ENCODE assay signal across 14 cellular contexts in the genomic region with DNA sequence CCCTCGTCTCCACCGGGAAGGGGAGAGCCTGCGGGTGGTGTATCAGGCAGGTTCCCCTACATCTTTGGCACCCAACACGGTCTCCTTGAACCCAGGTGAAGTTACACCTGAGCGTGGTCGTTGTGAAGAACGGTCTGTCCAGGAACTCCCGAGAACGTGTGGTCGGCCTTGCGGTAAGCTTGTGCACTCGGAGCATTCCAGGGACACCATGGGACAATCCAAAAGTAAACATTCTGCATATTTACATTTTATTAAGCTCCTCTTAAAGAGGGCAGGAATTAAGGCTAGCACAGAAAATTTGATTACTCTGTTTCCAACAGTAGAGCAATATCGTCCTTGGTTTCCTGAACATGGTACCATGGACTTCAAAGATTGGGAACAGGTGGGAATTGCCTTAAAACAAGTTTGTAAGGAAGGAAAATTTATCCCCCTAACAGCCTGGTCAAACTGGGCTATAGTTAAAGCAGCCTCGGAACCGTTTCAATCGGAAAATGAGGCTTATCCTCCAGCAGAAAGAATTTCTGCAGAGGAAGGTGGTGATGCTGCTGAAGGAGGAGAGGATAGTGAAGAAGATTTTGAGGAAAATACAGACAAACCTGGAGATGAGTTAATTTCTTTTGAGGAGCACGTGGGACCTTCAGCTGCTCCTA. TPM values are rescaled to one million over a fixed set of nuclear protein-coding genes. Genes with fewer than 3 reads are reported as not detected.
A peak's percentile ranks its signal among the peaks of the same experiment; 100 is the strongest.
DNase-seq lines count a peak whose midpoint lies in the region; ATAC-seq and TF ChIP-seq lines count a peak whose summit lies in the region.
"Had no signal": no experiment of that assay in that cellular context is flagged by ENCODE, and none has a peak within 500 bp of the region (broad histone marks: within the 10 kb centered on the region; RNA-seq: fewer than 3 reads in every experiment).

No MANE protein-coding gene starts in this region.

- H3K36me3 ChIP-seq in mammary epithelial cell (ENCODE audit: insufficient read depth, low read length), result no peaks in the 10 kb centered on the region
- no peaks in the 10 kb centered on the region for H3K36me3 ChIP-seq in mesodermal cell (ENCODE audit: control insufficient read depth, insufficient read depth, low read length)
- no peaks in the 10 kb centered on the region for H3K36me3 ChIP-seq in upper lobe of right lung
- H3K36me3 ChIP-seq: heart right ventricle had no signal

- WGBS in mammary epithelial cell (ENCODE audit: low coverage, missing lambda C conversion rate), result 86% methylated on average over 13 of the region's 17 CpGs
- WGBS in mesodermal cell (ENCODE audit: insufficient coverage in 2 of 2), 2 experiments, result 93 to 95% methylated on average over 14 to 16 of the region's 17 CpGs

- intact Hi-C loops in MCF 10A (cut with micrococcal nuclease) (loop anchor here (1.0 to 5.0 kb wide), 5 partner anchors 41 to 314 kb away; no protein-coding TSS in a partner anchor), mammary epithelial cell (cut with micrococcal nuclease) (loop anchor here (1.0 to 2.0 kb wide), 9 partner anchors 16 to 424 kb away; a partner anchor contains a TSS), upper lobe of right lung (cut with DNase I) (no loop called here)

- no peak overlapping the region for H3K4me2 ChIP-seq in mammary epithelial cell (ENCODE audit: insufficient read depth, low read depth, low read length)

- H3K9me3 Mint-ChIP-seq in MCF 10A (ENCODE audit: unreplicated experiment) (no peaks in the 10 kb centered on the region), chondrocyte (ENCODE audit: low read depth) (no peaks in the 10 kb centered on the region)
- H3K9me3 Mint-ChIP-seq in activated T-cell treated with anti-CD3 and anti-CD28 coated beads, Interleukin-2, amount 50 U/mL, for 72 hours, result no peaks in the 10 kb centered on the region
- H3K9me3 Mint-ChIP-seq: neural crest cell; stimulated activated naive CD8-positive, alpha-beta T cell treated with anti-CD3 and anti-CD28 coated beads, Interleukin-15, Interleukin-2, amounts not matched to agents 100 ng/mL and 50 ng/mL, for 24 hours had no signal

- H3K27ac Mint-ChIP-seq in MCF 10A (ENCODE audit: low read depth, unreplicated experiment) (peak overlapping the region; percentile 62), chondrocyte (ENCODE audit: unreplicated experiment) (no peak overlapping the region)
- H3K27ac Mint-ChIP-seq in activated T-cell treated with anti-CD3 and anti-CD28 coated beads, Interleukin-2, amount 50 U/mL, for 72 hours, result no peak overlapping the region
- H3K27ac Mint-ChIP-seq: stimulated activated naive CD8-positive, alpha-beta T cell treated with anti-CD3 and anti-CD28 coated beads, Interleukin-15, Interleukin-2, amounts not matched to agents 100 ng/mL and 50 ng/mL, for 24 hours had no signal

- H3K27ac ChIP-seq in mammary epithelial cell (ENCODE audit: insufficient read depth, low read depth, low read length), result no peak overlapping the region
- no peak overlapping the region for H3K27ac ChIP-seq in mesodermal cell (ENCODE audit: low read depth, low read length, severe bottlenecking)
- H3K27ac ChIP-seq in upper lobe of right lung, result peak overlapping the region; percentile 53

- DNase-seq in MCF 10A (ENCODE audit: unreplicated experiment), result no peak
- no peak for DNase-seq in mammary epithelial cell
- peak; percentile 52 for DNase-seq in chondrocyte (ENCODE audit: low spot score)
- DNase-seq in upper lobe of right lung, result peak; percentile 63
- DNase-seq in NCI-H1694 treated with DMSO at 0.1 percent for 48 hours (lab: John Stamatoyannopoulos, UW), result no peak
- DNase-seq in activated T-cell treated with anti-CD3 and anti-CD28 coated beads, Interleukin-2, amount 50 U/mL, for 72 hours, result no peak
- DNase-seq in NCI-H1092 treated with DMSO at 0.1 percent for 48 hours (lab: John Stamatoyannopoulos, UW), result no peak
- DNase-seq: heart right ventricle had no signal

- H4K20me1 ChIP-seq in mammary epithelial cell (ENCODE audit: insufficient read depth, low read length), result no peaks in the 10 kb centered on the region

- POLR2A ChIA-PET in MCF 10A (lab: Yijun Ruan, JAX), result interaction anchor here (1.1 to 3.4 kb wide), 7 partner anchors 16 to 232 kb away, joined by 3 to 25 read pairs (median 6); a partner anchor contains a TSS

- no peaks in the 10 kb centered on the region for H3K9me3 ChIP-seq in mammary epithelial cell (replicated peaks; ENCODE audit: insufficient read depth, low read length)
- no peaks in the 10 kb centered on the region for H3K9me3 ChIP-seq in mesodermal cell (ENCODE audit: control insufficient read depth, low read length)
- H3K9me3 ChIP-seq in upper lobe of right lung, result no peaks in the 10 kb centered on the region
- H3K9me3 ChIP-seq: heart right ventricle had no signal

- no peak overlapping the region for H3K4me3 Mint-ChIP-seq in MCF 10A (ENCODE audit: unreplicated experiment)
- no peak overlapping the region for H3K4me3 Mint-ChIP-seq in chondrocyte (ENCODE audit: unreplicated experiment)
- H3K4me3 Mint-ChIP-seq in activated T-cell treated with anti-CD3 and anti-CD28 coated beads, Interleukin-2, amount 50 U/mL, for 72 hours, result no peak overlapping the region
- H3K4me3 Mint-ChIP-seq: neural crest cell; stimulated activated naive CD8-positive, alpha-beta T cell treated with anti-CD3 and anti-CD28 coated beads, Interleukin-15, Interleukin-2, amounts not matched to agents 100 ng/mL and 50 ng/mL, for 24 hours had no signal

- H3K27me3 Mint-ChIP-seq in MCF 10A (ENCODE audit: insufficient read depth, unreplicated experiment) (peaks cover 6% of the 10 kb centered on the region), chondrocyte (ENCODE audit: low read depth) (peaks cover 38% of the 10 kb centered on the region)
- H3K27me3 Mint-ChIP-seq in activated T-cell treated with anti-CD3 and anti-CD28 coated beads, Interleukin-2, amount 50 U/mL, for 72 hours (ENCODE audit: low read depth), result peaks cover 50% of the 10 kb centered on the region

- no peaks in the 10 kb centered on the region for H3K79me2 ChIP-seq in mammary epithelial cell (ENCODE audit: insufficient read depth, low read length)

- H3K4me1 Mint-ChIP-seq in MCF 10A (ENCODE audit: insufficient read depth, unreplicated experiment) (peaks cover 28% of the 10 kb centered on the region), chondrocyte (ENCODE audit: low read depth) (peaks cover 6% of the 10 kb centered on the region)
- H3K4me1 Mint-ChIP-seq in activated T-cell treated with anti-CD3 and anti-CD28 coated beads, Interleukin-2, amount 50 U/mL, for 72 hours (ENCODE audit: low read depth), result peaks cover 18% of the 10 kb centered on the region

- BruUV-seq in MCF 10A (replicated peaks; lab: Mats Ljungman, UMichigan) (no TSS peak), mammary epithelial cell (replicated peaks; lab: Mats Ljungman, UMichigan) (no TSS peak)

- TF ChIP-seq CTCF in MCF 10A (IDR thresholded peaks at IDR 0.05; ENCODE audit: unreplicated experiment) (no peak), mammary epithelial cell (conservative IDR thresholded peaks at IDR 0.05 in 1 of 2, IDR thresholded peaks at IDR 0.05 in 1 of 2; ENCODE audit: extremely low read depth in 1 of 2, insufficient read depth in 1 of 2, low read depth in 1 of 2, low read length in 2 of 2) (no peak), chondrocyte (IDR thresholded peaks at IDR 0.05) (no peak), upper lobe of right lung (IDR thresholded peaks at IDR 0.05) (no peak)

- in situ Hi-C loops in mammary epithelial cell (cut with MboI; ENCODE audit: low sequenced_read_pairs in 2 of 2), result loop anchor here (5.0 to 25.0 kb wide), 3 partner anchors 320 to 730 kb away; a partner anchor contains a TSS

- H2AFZ ChIP-seq in mammary epithelial cell (ENCODE audit: low read depth, low read length), result no peak overlapping the region

- dilution Hi-C loops in mammary epithelial cell (cut with HindIII; ENCODE audit: low sequenced_read_pairs), result loop anchor here (5.0 kb wide), 1 partner anchor 155 kb away; no protein-coding TSS in a partner anchor

- H3K4me1 ChIP-seq in mammary epithelial cell (ENCODE audit: insufficient read depth, low read length) (peaks cover 25% of the 10 kb centered on the region), mesodermal cell (ENCODE audit: control insufficient read depth, insufficient read depth, low read length, poor library complexity, severe bottlenecking) (peaks cover 9% of the 10 kb centered on the region), upper lobe of right lung (peaks cover 22% of the 10 kb centered on the region)

- CTCF ChIA-PET in MCF 10A (lab: Yijun Ruan, JAX), result interaction anchor here (0.6 to 8.8 kb wide), 44 partner anchors 8 to 783 kb away, joined by 3 to 106 read pairs (median 4); a partner anchor contains a TSS
- CTCF ChIA-PET in mammary epithelial cell (lab: Charles Lee; ENCODE audit: low non-redundant PET), result interaction anchor here (1.0 to 1.1 kb wide), 2 partner anchors 16 to 144 kb away, joined by 3 to 4 read pairs; no protein-coding TSS in a partner anchor

- H3K9ac ChIP-seq in mammary epithelial cell (ENCODE audit: insufficient read depth, low read length), result no peak overlapping the region

- H3K36me3 Mint-ChIP-seq in MCF 10A (ENCODE audit: insufficient read depth, unreplicated experiment), result peaks cover 6% of the 10 kb centered on the region
- H3K36me3 Mint-ChIP-seq in chondrocyte (ENCODE audit: low read depth), result no peaks in the 10 kb centered on the region
- H3K36me3 Mint-ChIP-seq in activated T-cell treated with anti-CD3 and anti-CD28 coated beads, Interleukin-2, amount 50 U/mL, for 72 hours (ENCODE audit: insufficient read depth in 2 of 2), result no peaks in the 10 kb centered on the region

- H3K4me3 ChIP-seq in mammary epithelial cell (replicated peaks in 1 of 3; ENCODE audit: insufficient read depth in 1 of 3, low read depth in 2 of 3, low read length in 3 of 3) (no peak overlapping the region), mesodermal cell (ENCODE audit: extremely low read depth, insufficient read depth, low read length, poor library complexity, severe bottlenecking) (peak overlapping the region; percentile 12), upper lobe of right lung (peak overlapping the region; percentile 14)
- H3K4me3 ChIP-seq: heart right ventricle had no signal

- ATAC-seq in upper lobe of right lung, result peak; percentile 8
- ATAC-seq in activated T-cell treated with anti-CD3 and anti-CD28 coated beads, Interleukin-2, amount 50 U/mL, for 72 hours (replicated peaks in 1 of 2), result no peak

- H3K27me3 ChIP-seq in mammary epithelial cell (ENCODE audit: insufficient read depth, low read length) (no peaks in the 10 kb centered on the region), upper lobe of right lung (peaks cover 38% of the 10 kb centered on the region)

RNA-seq across cellular contexts. Expression of a gene that starts 18.2 kb away (rescaled TPM):
- total RNA-seq in MCF 10A (2022) (18.5 and 27.6 TPM in 2 replicates), mammary epithelial cell (10 to 100 TPM; 43.5 to 45.3 TPM), chondrocyte (not detected in 3 replicates), upper lobe of right lung (80.2 TPM)
- polyA plus RNA-seq in mammary epithelial cell, result 83.5 TPM
- polyA minus RNA-seq in mammary epithelial cell, result 66.6 TPM
- polyA plus RNA-seq in mesodermal cell (2013, experiment 1 of 2), result not detected
- polyA plus RNA-seq in mesodermal cell (2013, experiment 2 of 2), result not detected
- under 1 TPM; 0.14 TPM for total RNA-seq in activated T-cell treated with anti-CD3 and anti-CD28 coated beads, Interleukin-2, amount 50 U/mL, for 72 hours
- total RNA-seq: HT1080, neural crest cell had no signal

RNA-seq across cellular contexts. Expression of a gene that starts 30.4 kb away (rescaled TPM):
- total RNA-seq in MCF 10A (2022) (1.3 TPM in 1 of 2 replicates, not detected in the other), mammary epithelial cell (1 to 10 TPM in 1 of 2 donors, under 1 TPM in 1; 0.33 to 1.2 TPM), chondrocyte (0.17 TPM in 1 of 3 replicates, not detected in the others), upper lobe of right lung (not detected)
- polyA plus RNA-seq in mammary epithelial cell, result 0.22 TPM
- polyA minus RNA-seq in mammary epithelial cell, result 6.0 TPM
- not detected for polyA plus RNA-seq in mesodermal cell (2013, experiment 1 of 2)
- polyA plus RNA-seq in mesodermal cell (2013, experiment 2 of 2), result not detected
- 1 to 10 TPM; 1.3 to 4.1 TPM for total RNA-seq in activated T-cell treated with anti-CD3 and anti-CD28 coated beads, Interleukin-2, amount 50 U/mL, for 72 hours
- total RNA-seq: heart right ventricle, neural crest cell had no signal
- polyA plus RNA-seq: heart right ventricle had no signal

RNA-seq across cellular contexts. Expression of a gene that starts 54.7 kb away (rescaled TPM):
- total RNA-seq in MCF 10A (2022) (not detected in 2 replicates), mammary epithelial cell (under 1 TPM in 1 of 2 donors, not detected in 1; 0.47 TPM), chondrocyte (not detected in 3 replicates), upper lobe of right lung (2.6 TPM)
- polyA plus RNA-seq in mammary epithelial cell, result 0.01 TPM
- not detected for polyA minus RNA-seq in mammary epithelial cell
- 0.70 TPM for polyA plus RNA-seq in mesodermal cell (2013, experiment 1 of 2)
- polyA plus RNA-seq in mesodermal cell (2013, experiment 2 of 2), result 0.56 TPM
- total RNA-seq in activated T-cell treated with anti-CD3 and anti-CD28 coated beads, Interleukin-2, amount 50 U/mL, for 72 hours, result under 1 TPM in 1 of 2 donors, not detected in 1; 0.34 TPM
- total RNA-seq: epithelial cell of proximal tubule, HT1080, left colon, neural crest cell had no signal
- polyA plus RNA-seq: heart right ventricle had no signal

Comparison
In these comparisons a context has a peak if more than half of its experiments do, and no peak if none do; other contexts are left out.
1. DNase-seq: peak in chondrocyte (single experiment) and upper lobe of right lung (single experiment); none in MCF 10A (single experiment), mammary epithelial cell (single experiment), NCI-H1694 treated with DMSO at 0.1 percent for 48 hours (single experiment), activated T-cell treated with anti-CD3 and anti-CD28 coated beads, Interleukin-2, amount 50 U/mL, for 72 hours (0 of 2) and NCI-H1092 treated with DMSO at 0.1 percent for 48 hours (single experiment).
2. H3K4me3 ChIP-seq: peak in mesodermal cell (single experiment) and upper lobe of right lung (single experiment); none in mammary epithelial cell (0 of 3).
3. RNA of a gene that starts 18.2 kb away (total RNA-seq): 80.2 TPM in upper lobe of right lung (single experiment), 43.5 to 45.3 TPM in mammary epithelial cell and 18.5 to 27.6 TPM in MCF 10A; 0.14 TPM in activated T-cell treated with anti-CD3 and anti-CD28 coated beads, Interleukin-2, amount 50 U/mL, for 72 hours and not detected in chondrocyte; every median in the first group is over 10 times any median in the second.